In the genomic region with DNA sequence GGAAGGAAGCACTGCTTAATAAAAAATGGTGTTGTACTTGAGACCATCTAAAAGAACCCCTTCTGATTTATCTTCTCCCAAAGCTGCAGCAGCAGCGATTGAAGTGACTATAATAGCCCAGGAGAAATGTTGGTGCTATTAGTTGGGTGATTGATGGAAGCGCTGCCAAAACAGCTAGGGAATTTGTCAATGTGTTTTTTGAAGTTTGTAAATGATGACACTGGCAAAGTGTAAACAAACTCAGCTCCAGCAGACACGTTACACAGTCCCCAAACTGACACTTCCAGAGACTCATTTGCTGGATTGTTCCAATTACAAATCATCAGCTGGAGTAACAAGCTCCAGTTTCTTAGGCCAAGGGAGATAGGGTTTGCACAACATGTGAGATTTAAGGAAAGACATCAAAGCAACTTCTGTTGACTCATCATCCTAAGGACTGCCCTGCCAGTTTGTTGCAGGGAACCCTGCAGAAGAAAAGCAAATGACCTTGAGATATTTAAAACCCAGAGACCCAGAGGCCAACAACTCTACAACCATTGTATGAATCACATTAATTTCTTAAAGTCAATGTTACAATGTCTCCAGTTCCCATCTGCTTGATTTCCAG, we compare ENCODE assay signal across 17 cellular contexts.
A peak's percentile ranks its signal among the peaks of the same experiment; 100 is the strongest.
DNase-seq lines count a peak whose midpoint lies in the region; ATAC-seq, FAIRE-seq and TF ChIP-seq lines count a peak whose summit lies in the region.
"Had no signal": no experiment of that assay in that cellular context is flagged by ENCODE, and none has a peak within 500 bp of the region (broad histone marks: within the 10 kb centered on the region; RNA-seq: fewer than 3 reads in every experiment).

No MANE protein-coding gene starts in this region.

- H2AFZ ChIP-seq in KMS-11 (ENCODE audit: low read depth) (peak overlapping the region; percentile 53), neuronal stem cell (ENCODE audit: low read length) (peak overlapping the region; percentile 56)
- H2AFZ ChIP-seq: PC-9 had no signal

- H2AK5ac ChIP-seq in neuronal stem cell (ENCODE audit: low read depth, low read length), result no peak overlapping the region

- H3K9me3 ChIP-seq in neuronal stem cell (replicated peaks in 1 of 2; ENCODE audit: control insufficient read depth in 2 of 2, insufficient read depth in 1 of 2, low read depth in 1 of 2, low read length in 2 of 2) (no peaks in the 10 kb centered on the region), tibial artery (no peaks in the 10 kb centered on the region)

- H3K14ac ChIP-seq in neuronal stem cell (ENCODE audit: low read length), result no peak overlapping the region

- no peaks in the 10 kb centered on the region for H4K20me1 ChIP-seq in KMS-11 (ENCODE audit: insufficient read depth)

- no peak for TF ChIP-seq CTCF in KMS-11 (conservative IDR thresholded peaks at IDR 0.05; ENCODE audit: low read depth, low read length)
- TF ChIP-seq CTCF in epithelial cell of esophagus (IDR thresholded peaks at IDR 0.05; ENCODE audit: insufficient read depth, low read depth, low read length, missing control alignments), result no peak
- TF ChIP-seq CTCF in tibial artery (IDR thresholded peaks at IDR 0.05), result no peak
- TF ChIP-seq CTCF in D721Med (IDR thresholded peaks at IDR 0.05; ENCODE audit: insufficient read depth, missing control alignments), result no peak

- DNase-seq in NCI-H2196 (lab: John Stamatoyannopoulos, UW; ENCODE audit: unreplicated experiment), result peak; percentile 49
- no peak for DNase-seq in NCI-H2196 treated with DMSO at 0.1 percent for 48 hours (lab: John Stamatoyannopoulos, UW; ENCODE audit: unreplicated experiment)
- peak; percentile 8 for DNase-seq in epithelial cell of esophagus (ENCODE audit: low read depth)
- DNase-seq in neuronal stem cell (ENCODE audit: low spot score), result no peak
- no peak for DNase-seq in tibial artery
- DNase-seq in D721Med (ENCODE audit: insufficient read length, low spot score), result no peak
- DNase-seq: GDM1, GOT3, NCI-H1694 treated with DMSO at 0.1 percent for 48 hours, NCI-H510A, NCI-H82, PC-9, SIG-M5 had no signal

- H3K27ac ChIP-seq in KMS-11, result peak overlapping the region; percentile 85
- no peak overlapping the region for H3K27ac ChIP-seq in neuronal stem cell (replicated peaks; ENCODE audit: low read length)
- no peak overlapping the region for H3K27ac ChIP-seq in tibial artery
- H3K27ac ChIP-seq: 22Rv1, PC-9, RWPE1 had no signal

- H3K4me2 ChIP-seq in KMS-11 (peak overlapping the region; percentile 79; the same call in 1 of the 2 replicates), neuronal stem cell (ENCODE audit: insufficient read depth, low read length, poor library complexity, severe bottlenecking) (no peak overlapping the region)
- H3K4me2 ChIP-seq: PC-9 had no signal

- no peak overlapping the region for H4K8ac ChIP-seq in neuronal stem cell (ENCODE audit: low read depth, low read length)

- FAIRE-seq in D721Med (lab: Jason Lieb, UNC), result no peak

- H3K36me3 ChIP-seq in KMS-11 (ENCODE audit: insufficient read depth) (no peaks in the 10 kb centered on the region), neuronal stem cell (replicated peaks in 1 of 2; ENCODE audit: control insufficient read depth in 2 of 2, insufficient read depth in 2 of 2, low read length in 2 of 2) (no peaks in the 10 kb centered on the region), tibial artery (no peaks in the 10 kb centered on the region)

- no peak overlapping the region for H3K4ac ChIP-seq in neuronal stem cell (ENCODE audit: low read length)

- no peak overlapping the region for H3K18ac ChIP-seq in neuronal stem cell (ENCODE audit: low read length)

- H3K79me1 ChIP-seq in neuronal stem cell (ENCODE audit: low read depth, low read length), result no peaks in the 10 kb centered on the region

- no peak overlapping the region for H3K23ac ChIP-seq in neuronal stem cell (ENCODE audit: low read depth, low read length, poor library complexity)

- H3K79me2 ChIP-seq in KMS-11 (ENCODE audit: insufficient read depth, low read depth), result no peaks in the 10 kb centered on the region

- H3K27me3 ChIP-seq in KMS-11 (ENCODE audit: insufficient read depth, low read depth) (no peaks in the 10 kb centered on the region), neuronal stem cell (ENCODE audit: control insufficient read depth in 3 of 3, insufficient read depth in 3 of 3, low read depth in 1 of 3, low read length in 3 of 3) (no peaks in the 10 kb centered on the region), tibial artery (no peaks in the 10 kb centered on the region)

- H2BK5ac ChIP-seq in neuronal stem cell (ENCODE audit: low read length), result no peak overlapping the region

- H2BK12ac ChIP-seq in neuronal stem cell (ENCODE audit: low read length), result no peak overlapping the region

- H3K4me1 ChIP-seq in KMS-11 (ENCODE audit: low read depth, poor library complexity, severe bottlenecking), result peaks cover 27% of the 10 kb centered on the region
- peaks cover 4 to 19% of the 10 kb centered on the region in 2 donors for H3K4me1 ChIP-seq in neuronal stem cell (ENCODE audit: control insufficient read depth in 2 of 2, insufficient read depth in 1 of 2, low read depth in 1 of 2, low read length in 2 of 2)
- no peaks in the 10 kb centered on the region for H3K4me1 ChIP-seq in tibial artery

- WGBS in neuronal stem cell (ENCODE audit: extremely low coverage in 2 of 2, insufficient read length in 2 of 2, insufficient replicate concordance in 1 of 2), 2 donors, result no CpG with 5 or more reads among the region's 3 CpGs

- H3K4me3 ChIP-seq in KMS-11 (IDR thresholded peaks at IDR 0.05; ENCODE audit: insufficient read depth, low read depth, low read length) (no peak overlapping the region), epithelial cell of esophagus (ENCODE audit: low read length) (no peak overlapping the region), neuronal stem cell (ENCODE audit: low read length in 2 of 2) (no peak overlapping the region), tibial artery (no peak overlapping the region)
- H3K4me3 ChIP-seq: PC-9 had no signal

- H2BK15ac ChIP-seq in neuronal stem cell (ENCODE audit: low read length), result no peak overlapping the region

- no peak overlapping the region for H4K91ac ChIP-seq in neuronal stem cell (ENCODE audit: low read depth, low read length, poor library complexity)

- no peak for ATAC-seq in GM18907 (IDR thresholded peaks at IDR 0.05; ENCODE audit: unreplicated experiment)

- H2BK120ac ChIP-seq in neuronal stem cell (ENCODE audit: low read depth, low read length), result no peak overlapping the region

- intact Hi-C loops in tibial artery (cut with DNase I; ENCODE audit: low total_unique reads), result no loop called here

- H3K9ac ChIP-seq in KMS-11 (peak overlapping the region; percentile 17; the same call in 1 of the 2 replicates), neuronal stem cell (ENCODE audit: low read depth, low read length, poor library complexity) (no peak overlapping the region)

Comparison
In these comparisons a context has a peak if more than half of its experiments do, and no peak if none do; other contexts are left out.
1. DNase-seq: peak in NCI-H2196 (single experiment) and epithelial cell of esophagus (single experiment); none in NCI-H2196 treated with DMSO at 0.1 percent for 48 hours (single experiment), neuronal stem cell (single experiment), tibial artery (0 of 2) and D721Med (single experiment).